Comparison of ENCODE assay signal across 8 cellular contexts in genomic region chr15:71780349-71780976, GRCh38. TPM values are rescaled to one million over a fixed set of nuclear protein-coding genes. Genes with fewer than 3 reads are reported as not detected.
A peak's percentile ranks its signal among the peaks of the same experiment; 100 is the strongest.
DNase-seq lines count a peak whose midpoint lies in the region; ATAC-seq, FAIRE-seq and TF ChIP-seq lines count a peak whose summit lies in the region.

No MANE protein-coding gene starts in this region.

- peaks cover 0 to 7% of the 10 kb centered on the region in 2 donors for H3K4me1 Mint-ChIP-seq in natural killer cell

- intact Hi-C loops in natural killer cell (cut with micrococcal nuclease): loop anchor here (1.0 kb wide), 1 partner anchor 376 kb away; no protein-coding TSS in a partner anchor

- no peak overlapping the region for H3K4me3 ChIP-seq in AG10803 (ENCODE audit: low read length)
- no peak overlapping the region for H3K4me3 ChIP-seq in epithelial cell of esophagus (ENCODE audit: low read length)

- no peak overlapping the region for H3K4me3 Mint-ChIP-seq in natural killer cell

- H3K27ac Mint-ChIP-seq in natural killer cell: no peak overlapping the region

- peak; percentile 59 for FAIRE-seq in GM18507 (lab: Jason Lieb, UNC)

- H3K9me3 Mint-ChIP-seq in natural killer cell: no peaks in the 10 kb centered on the region

- no peaks in the 10 kb centered on the region for H3K36me3 Mint-ChIP-seq in natural killer cell

- DNase-seq in AG10803 (ENCODE audit: low read depth) (peak; percentile 50), GM18507 (ENCODE audit: extremely low spot score, insufficient read length, low read depth) (peak; percentile 53), NAMALWA (ENCODE audit: low spot score) (peak; percentile 89), epithelial cell of esophagus (ENCODE audit: low read depth) (peak; percentile 56), natural killer cell (no peak), islet precursor cell (no peak)
- peak; percentile 25 to 33 for DNase-seq in activated CD4-positive, alpha-beta T cell treated with anti-CD3 and anti-CD28 coated beads for 4 hours

- H3K27me3 Mint-ChIP-seq in natural killer cell (ENCODE audit: low read depth in 2 of 2): peaks cover 3 to 17% of the 10 kb centered on the region in 2 donors

- peak; percentile 78 for TF ChIP-seq CTCF in AG10803 (conservative IDR thresholded peaks at IDR 0.05; ENCODE audit: low read length)
- TF ChIP-seq CTCF in epithelial cell of esophagus (IDR thresholded peaks at IDR 0.05; ENCODE audit: insufficient read depth, low read depth, low read length, missing control alignments): peak; percentile 75
- TF ChIP-seq CTCF in natural killer cell (IDR thresholded peaks at IDR 0.05): peak; percentile 67

- ATAC-seq in natural killer cell: peak in 1 of 3 donors; percentile 54
- no peak for ATAC-seq in HG02884 (IDR thresholded peaks at IDR 0.05; ENCODE audit: unreplicated experiment)

RNA-seq across cellular contexts. Expression of gene NR2E3, which starts 29.9 kb away (rescaled TPM):
- not detected for total RNA-seq in natural killer cell

Comparison
In these comparisons a context has a peak if more than half of its experiments do, and no peak if none do; other contexts are left out.
1. DNase-seq: peak in AG10803 (single experiment), GM18507 (single experiment), NAMALWA (single experiment), activated CD4-positive, alpha-beta T cell treated with anti-CD3 and anti-CD28 coated beads for 4 hours (2 of 2) and epithelial cell of esophagus (single experiment); none in natural killer cell (single experiment) and islet precursor cell (single experiment).
2. Peak in every context shown above with its lines, with median percentiles within 50 percentile points of each other: CTCF ChIP-seq.